ENCODE assay signal across 9 cellular contexts in the genomic region with DNA sequence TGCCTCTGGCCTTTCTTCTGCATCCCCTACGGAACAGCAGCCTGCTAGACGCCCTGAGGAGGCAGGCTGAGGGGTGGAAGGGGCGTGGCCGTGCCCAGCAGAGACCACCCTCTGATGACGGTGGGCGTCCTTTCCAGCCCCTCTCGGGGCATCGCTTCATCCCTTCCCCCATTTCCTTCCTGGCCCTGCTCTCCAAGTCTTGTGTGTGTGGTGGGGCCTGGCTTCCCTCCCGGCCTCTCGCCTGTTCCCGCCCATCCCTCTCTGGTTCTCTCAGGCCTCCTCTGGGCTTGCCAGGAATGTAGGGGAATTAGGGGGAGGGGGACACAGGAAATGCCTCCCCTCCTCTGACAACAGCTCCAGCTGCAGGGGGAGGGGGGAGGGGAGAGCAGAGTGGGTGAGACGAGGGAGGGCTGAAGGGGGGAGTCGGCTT. TPM values are rescaled to one million over a fixed set of nuclear protein-coding genes. Genes with fewer than 3 reads are reported as not detected.
DNase-seq lines count a peak whose midpoint lies in the region; ATAC-seq and TF ChIP-seq lines count a peak whose summit lies in the region.
"Had no signal": no experiment of that assay in that cellular context is flagged by ENCODE, and none has a peak within 500 bp of the region (broad histone marks: within the 10 kb centered on the region; RNA-seq: fewer than 3 reads in every experiment).

No MANE protein-coding gene starts in this region.

- H3K9me2 ChIP-seq in PC-9 (ENCODE audit: insufficient read depth), result no peaks in the 10 kb centered on the region

- peak overlapping the region; percentile 7 for H3K27ac ChIP-seq in colonic mucosa
- H3K27ac ChIP-seq in PC-9, result no peak overlapping the region

- no peak overlapping the region for H3K4me2 ChIP-seq in PC-9

- H3K27ac Mint-ChIP-seq in HFFc6, result peak overlapping the region; percentile 68; the same call in 1 of the 2 replicates

- H3K4me3 Mint-ChIP-seq in HFFc6, result no peak overlapping the region; the same call in 1 of the 2 replicates

- no peaks in the 10 kb centered on the region for H3K9me3 ChIP-seq in colonic mucosa
- H3K9me3 ChIP-seq in PC-9 (ENCODE audit: insufficient read depth, low read depth), result no peaks in the 10 kb centered on the region

- H4K20me1 ChIP-seq in PC-9 (ENCODE audit: insufficient read depth), result peaks cover 36% of the 10 kb centered on the region

- H3K4me3 ChIP-seq in colonic mucosa (no peak overlapping the region), PC-9 (no peak overlapping the region)

- H3K9ac ChIP-seq in colonic mucosa (ENCODE audit: low read depth in 2 of 2, low read length in 2 of 2), result no peak overlapping the region

- H3K36me3 Mint-ChIP-seq in HFFc6 (ENCODE audit: low read depth), result peaks cover 9% of the 10 kb centered on the region

- POLR2A ChIA-PET in PC-9 (lab: Charles Lee; ENCODE audit: unreplicated experiment), result no interaction called here

- peaks cover 18% of the 10 kb centered on the region for H3K4me1 ChIP-seq in colonic mucosa
- no peaks in the 10 kb centered on the region for H3K4me1 ChIP-seq in PC-9 (replicated peaks; ENCODE audit: insufficient read depth)

- TF ChIP-seq CTCF in HFFc6 (IDR thresholded peaks at IDR 0.05) (no peak), colonic mucosa (IDR thresholded peaks at IDR 0.05) (no peak), PC-9 (conservative IDR thresholded peaks at IDR 0.05) (no peak)

- 0 out of 2 replicates have a peak, but pooled peaks cover 7% of the 10 kb centered on the region for H3F3A ChIP-seq in PC-9 (ENCODE audit: insufficient read depth, low read depth)

- intact Hi-C loops in colonic mucosa (cut with DNase I), result no loop called here
- intact Hi-C loops in PC-9 (cut with micrococcal nuclease; ENCODE audit: unreplicated experiment), result no loop called here

- ATAC-seq in GM18498 (IDR thresholded peaks at IDR 0.05; ENCODE audit: unreplicated experiment) (no peak), GM18909 (IDR thresholded peaks at IDR 0.05; ENCODE audit: poor library complexity, unreplicated experiment) (no peak)

- DNase-seq in HFFc6 (peak; percentile 41), colonic mucosa (peak; percentile 48), kidney tubule cell (ENCODE audit: low spot score) (peak; percentile 17), smooth muscle cell of the brain vasculature (ENCODE audit: low read depth, low spot score) (peak; percentile 49), T-helper 2 cell (no peak), PC-9 (no peak)
- DNase-seq: NCI-H524 had no signal

- H3K9me3 Mint-ChIP-seq in HFFc6, result 0 out of 2 replicates have a peak, but pooled peaks cover 3% of the 10 kb centered on the region

- H3K27me3 Mint-ChIP-seq in HFFc6 (ENCODE audit: insufficient read depth), result peaks cover 5% of the 10 kb centered on the region

- BruUV-seq in PC-9 (replicated peaks; lab: Mats Ljungman, UMichigan), result no TSS peak

- H3K36me3 ChIP-seq in colonic mucosa, result no peaks in the 10 kb centered on the region
- H3K36me3 ChIP-seq in PC-9 (ENCODE audit: low read depth), result no peaks in the 10 kb centered on the region

- H3K27me3 ChIP-seq in colonic mucosa, result no peaks in the 10 kb centered on the region
- H3K27me3 ChIP-seq in PC-9 (ENCODE audit: insufficient read depth, low read depth), result no peaks in the 10 kb centered on the region

- CTCF ChIA-PET in PC-9 (lab: Charles Lee), result no interaction called here

- H3K4me1 Mint-ChIP-seq in HFFc6 (ENCODE audit: low read depth), result peaks cover 35% of the 10 kb centered on the region

- H3K79me2 ChIP-seq in PC-9 (ENCODE audit: low read depth), result peaks cover 32% of the 10 kb centered on the region

- H2AFZ ChIP-seq in PC-9, result no peak overlapping the region

RNA-seq across cellular contexts. Expression of gene SKI, which starts 51.1 kb away (rescaled TPM):
- total RNA-seq in HFFc6 (2021; fragmentation: NEBNext Ultra II Directional; extraction: Animal tissue kit (Norgen Biotek cat#: 25700)), result 10 to 100 TPM; 63.7 to 76.6 (median 66.1) TPM
- total RNA-seq in colonic mucosa, result 10 to 100 TPM; 31.0 to 36.1 TPM
- total RNA-seq in PC-9 (2021), result 36.2 and 39.1 TPM in 2 replicates

Comparison
In these comparisons a context has a peak if more than half of its experiments do, and no peak if none do; other contexts are left out.
1. DNase-seq: peak in HFFc6 (single experiment), colonic mucosa (single experiment), kidney tubule cell (single experiment) and smooth muscle cell of the brain vasculature (single experiment); none in T-helper 2 cell (0 of 5) and PC-9 (0 of 2).